13 cellular contexts compared by ENCODE assay signal in the genomic region with DNA sequence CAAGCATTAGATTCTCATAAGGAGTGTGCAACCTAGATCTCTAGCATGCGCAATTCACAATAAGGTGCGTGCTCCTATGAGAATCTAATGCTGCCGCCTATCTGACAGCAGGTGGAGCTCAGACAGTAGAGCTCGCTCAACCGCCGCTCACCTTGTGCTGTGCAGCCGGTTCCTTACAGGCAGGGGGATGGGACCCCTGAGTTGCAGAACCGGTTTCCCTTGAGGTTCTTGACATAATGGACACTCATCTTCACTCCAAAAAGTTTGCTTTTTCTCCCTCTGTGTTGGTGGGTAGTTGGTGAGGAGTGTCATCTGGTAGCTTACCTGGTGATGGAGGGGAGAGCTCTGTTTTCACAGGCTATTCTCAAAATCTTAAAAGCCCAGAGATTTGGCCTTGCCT.
DNase-seq lines count a peak whose midpoint lies in the region; ATAC-seq and TF ChIP-seq lines count a peak whose summit lies in the region.
"Had no signal": no experiment of that assay in that cellular context is flagged by ENCODE, and none has a peak within 500 bp of the region (broad histone marks: within the 10 kb centered on the region; RNA-seq: fewer than 3 reads in every experiment).

No MANE protein-coding gene starts in this region.

- peaks cover 15% of the 10 kb centered on the region for H3K4me1 ChIP-seq in BE2C
- H3K4me1 ChIP-seq in left lung = peaks cover 0 to 9% of the 10 kb centered on the region in 2 donors

- H3K27ac ChIP-seq in WERI-Rb-1 (no peak overlapping the region), left lung (no peak overlapping the region)
- H3K27ac ChIP-seq: left ventricle myocardium inferior, vagina had no signal

- TF ChIP-seq EP300 in Ishikawa (IDR thresholded peaks at IDR 0.05; ENCODE audit: borderline replicate concordance) = peak; percentile 69; the same call in 1 of the 2 replicates

- DNase-seq in BE2C = no peak
- peak; percentile 62 for DNase-seq in WERI-Rb-1
- DNase-seq in left lung = peak in 1 of 2 donors; percentile 80
- no peak for DNase-seq in activated CD8-positive, alpha-beta memory T cell treated with anti-CD3 and anti-CD28 coated beads, Interleukin-2, amount 50 U/mL, for 48 hours
- no peak for DNase-seq in stimulated activated naive CD8-positive, alpha-beta T cell treated with anti-CD3 and anti-CD28 coated beads, Interleukin-15, Interleukin-2, amounts not matched to agents 100 U/mL and 50 U/mL, for 24 hours
- DNase-seq in activated CD4-positive, alpha-beta T cell treated with anti-CD3 and anti-CD28 coated beads, Interleukin-2, amount 50 U/mL, for 4 hours = no peak
- DNase-seq: left ventricle myocardium inferior; occipital lobe; SHP77; stimulated activated CD4-positive, alpha-beta T cell treated with anti-CD3 and anti-CD28 coated beads, Interleukin-12 subunit alpha, Interleukin-12 subunit beta, amount 100 ng/mL, for 4 hours had no signal

- intact Hi-C loops in left lung (cut with DNase I) = no loop called here

- H3K27me3 ChIP-seq in BE2C (no peaks in the 10 kb centered on the region), WERI-Rb-1 (ENCODE audit: insufficient read depth, low read depth, severe bottlenecking) (no peaks in the 10 kb centered on the region), left lung (no peaks in the 10 kb centered on the region)
- H3K27me3 ChIP-seq: vagina had no signal

- TF ChIP-seq RAD21 in Ishikawa (IDR thresholded peaks at IDR 0.05; ENCODE audit: low read depth) = peak; percentile 94

- H3K4me3 ChIP-seq in BE2C (ENCODE audit: low read depth, low read length) (no peak overlapping the region), WERI-Rb-1 (ENCODE audit: low read depth, low read length) (no peak overlapping the region), left lung (no peak overlapping the region)
- H3K4me3 ChIP-seq: left ventricle myocardium inferior, vagina had no signal

- no peaks in the 10 kb centered on the region for H3K9me3 ChIP-seq in BE2C
- H3K9me3 ChIP-seq in WERI-Rb-1 (ENCODE audit: severe bottlenecking) = no peaks in the 10 kb centered on the region
- H3K9me3 ChIP-seq in left lung = no peaks in the 10 kb centered on the region
- H3K9me3 ChIP-seq: left ventricle myocardium inferior, vagina had no signal

- peak; percentile 97 for ATAC-seq in left lung
- no peak for ATAC-seq in HG02798 (IDR thresholded peaks at IDR 0.05; ENCODE audit: poor library complexity, unreplicated experiment)
- no peak for ATAC-seq in stimulated activated naive CD8-positive, alpha-beta T cell treated with anti-CD3 and anti-CD28 coated beads, Interleukin-15, Interleukin-2, amounts not matched to agents 100 U/mL and 50 U/mL, for 24 hours

- TF ChIP-seq CTCF in BE2C (IDR thresholded peaks at IDR 0.05; ENCODE audit: low read depth, low read length) (0 out of 2 replicates have a peak, but pooled peaks have one; percentile 3), WERI-Rb-1 (IDR thresholded peaks at IDR 0.05; ENCODE audit: low read depth, low read length) (peak; percentile 49; the same call in 1 of the 2 replicates), left lung (IDR thresholded peaks at IDR 0.05) (peak; percentile 17 to 22)

- H3K36me3 ChIP-seq in BE2C (no peaks in the 10 kb centered on the region), WERI-Rb-1 (no peaks in the 10 kb centered on the region), left lung (no peaks in the 10 kb centered on the region)
- H3K36me3 ChIP-seq: left ventricle myocardium inferior, vagina had no signal

TF ChIP-seq in Ishikawa, 13 proteins besides CTCF, POLR2A, EP300 and RAD21:
- TF ChIP-seq CREB1 (IDR thresholded peaks at IDR 0.05; ENCODE audit: low read depth) (no peak), CEBPB (IDR thresholded peaks at IDR 0.05) (peak; percentile 31; the same call in 1 of the 2 replicates), TCF12 (IDR thresholded peaks at IDR 0.05; ENCODE audit: low read depth) (peak; percentile 83), REST (IDR thresholded peaks at IDR 0.05; ENCODE audit: low read depth) (no peak), MAX (IDR thresholded peaks at IDR 0.05) (peak; percentile 83), TAF1 (IDR thresholded peaks at IDR 0.05; ENCODE audit: low read depth) (no peak), TEAD4 (IDR thresholded peaks at IDR 0.05) (peak; percentile 53), ZBTB7A (IDR thresholded peaks at IDR 0.05; ENCODE audit: low read depth) (0 out of 2 replicates have a peak, but pooled peaks have one; percentile 52), USF1 (IDR thresholded peaks at IDR 0.05) (no peak; the same call in 1 of the 2 replicates), EGR1 (IDR thresholded peaks at IDR 0.05) (no peak), FOXM1 (IDR thresholded peaks at IDR 0.05; ENCODE audit: borderline replicate concordance, low read depth) (no peak; the same call in 1 of the 2 replicates), NFIC (IDR thresholded peaks at IDR 0.05) (peak; percentile 65), YY1 (IDR thresholded peaks at IDR 0.05; ENCODE audit: low read depth) (peak; percentile 60; the same call in 1 of the 2 replicates)
TF ChIP-seq in Ishikawa: peak in this region for 7.
